ENCODE assay signal across 1 cellular context in the genomic region with DNA sequence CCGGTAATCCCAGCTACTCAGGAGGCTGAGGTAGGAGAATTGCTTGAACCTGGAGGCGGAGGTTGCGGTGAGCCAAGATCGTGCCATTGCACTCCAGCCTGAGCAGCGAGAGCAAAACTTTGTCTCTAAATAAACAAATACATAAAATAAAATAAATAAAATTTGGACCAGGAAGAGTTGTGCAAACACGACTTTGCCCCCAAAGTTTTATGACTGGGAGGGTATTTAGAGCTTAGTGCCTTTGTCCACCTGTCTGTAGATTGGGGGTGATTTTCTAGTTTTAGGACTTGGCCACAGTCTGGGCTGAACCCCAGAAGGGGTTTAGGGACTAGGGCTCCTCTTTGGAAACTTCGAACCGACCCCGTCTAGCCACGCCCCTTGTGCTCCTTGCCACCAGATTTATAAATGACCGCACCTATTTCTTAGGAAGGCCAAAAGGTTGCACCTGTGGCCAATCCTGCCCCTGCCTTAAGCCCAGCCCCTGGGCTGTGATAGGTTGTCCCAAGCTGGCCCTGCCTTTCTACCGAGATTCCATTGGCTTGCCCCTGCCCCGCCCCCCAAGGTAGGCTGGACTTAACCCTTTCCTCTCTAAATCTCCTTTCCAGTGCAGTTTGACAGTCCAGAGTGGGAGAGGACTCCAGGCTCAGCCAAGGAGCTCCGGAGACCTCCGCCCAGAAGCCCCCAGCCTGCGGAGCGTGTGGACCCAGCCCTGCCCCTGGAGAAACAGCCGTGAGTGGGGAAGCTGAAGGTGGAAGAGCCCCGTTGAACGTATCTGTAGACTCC.
TF ChIP-seq lines count a peak whose summit lies in the region.

No MANE protein-coding gene starts in this region.

TF ChIP-seq in GM12878, 131 proteins besides CTCF, POLR2A, EP300 and RAD21:
- TF ChIP-seq MXI1 (IDR thresholded peaks at IDR 0.05; ENCODE audit: low read depth, low read length) = no peak
- no peak for TF ChIP-seq SIX5 (IDR thresholded peaks at IDR 0.05; ENCODE audit: low read depth, low read length, severe bottlenecking)
- no peak for TF ChIP-seq LARP7 (IDR thresholded peaks at IDR 0.05)
- no peak for TF ChIP-seq GABPA (IDR thresholded peaks at IDR 0.05; ENCODE audit: low read depth)
- TF ChIP-seq CHD4 (IDR thresholded peaks at IDR 0.05) = no peak
- TF ChIP-seq TCF7 (IDR thresholded peaks at IDR 0.05; ENCODE audit: borderline replicate concordance) = no peak
- TF ChIP-seq SPI1 (IDR thresholded peaks at IDR 0.05; ENCODE audit: borderline replicate concordance, insufficient read depth, low read depth, low read length) = no peak
- no peak for TF ChIP-seq BMI1 (IDR thresholded peaks at IDR 0.05; ENCODE audit: borderline replicate concordance)
- TF ChIP-seq TAF1 (IDR thresholded peaks at IDR 0.05; ENCODE audit: borderline replicate concordance, low read depth, low read length) = no peak
- no peak for TF ChIP-seq ELK1 (IDR thresholded peaks at IDR 0.05; ENCODE audit: low read depth, low read length)
- no peak for TF ChIP-seq CBFB (IDR thresholded peaks at IDR 0.05; ENCODE audit: low read depth)
- TF ChIP-seq, protein P1, sequence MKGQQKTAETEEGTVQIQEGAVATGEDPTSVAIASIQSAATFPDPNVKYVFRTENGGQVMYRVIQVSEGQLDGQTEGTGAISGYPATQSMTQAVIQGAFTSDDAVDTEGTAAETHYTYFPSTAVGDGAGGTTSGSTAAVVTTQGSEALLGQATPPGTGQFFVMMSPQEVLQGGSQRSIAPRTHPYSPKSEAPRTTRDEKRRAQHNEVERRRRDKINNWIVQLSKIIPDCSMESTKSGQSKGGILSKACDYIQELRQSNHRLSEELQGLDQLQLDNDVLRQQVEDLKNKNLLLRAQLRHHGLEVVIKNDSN (IDR thresholded peaks at IDR 0.05; ENCODE audit: borderline replicate concordance, extremely low read length, insufficient read depth, low read depth, low read length) = no peak
- no peak for TF ChIP-seq YBX1 (IDR thresholded peaks at IDR 0.05)
- TF ChIP-seq NR2F1 (conservative IDR thresholded peaks at IDR 0.05) = no peak
- TF ChIP-seq CHD1 (IDR thresholded peaks at IDR 0.05; ENCODE audit: low read depth, low read length) = no peak
- TF ChIP-seq FOXM1 (IDR thresholded peaks at IDR 0.05; ENCODE audit: low read depth, low read length) = no peak
- TF ChIP-seq SRF (IDR thresholded peaks at IDR 0.05; ENCODE audit: low read depth in 2 of 2, low read length in 2 of 2) = no peak
- no peak for TF ChIP-seq EED (IDR thresholded peaks at IDR 0.05; ENCODE audit: low read depth)
- TF ChIP-seq, protein P2, sequence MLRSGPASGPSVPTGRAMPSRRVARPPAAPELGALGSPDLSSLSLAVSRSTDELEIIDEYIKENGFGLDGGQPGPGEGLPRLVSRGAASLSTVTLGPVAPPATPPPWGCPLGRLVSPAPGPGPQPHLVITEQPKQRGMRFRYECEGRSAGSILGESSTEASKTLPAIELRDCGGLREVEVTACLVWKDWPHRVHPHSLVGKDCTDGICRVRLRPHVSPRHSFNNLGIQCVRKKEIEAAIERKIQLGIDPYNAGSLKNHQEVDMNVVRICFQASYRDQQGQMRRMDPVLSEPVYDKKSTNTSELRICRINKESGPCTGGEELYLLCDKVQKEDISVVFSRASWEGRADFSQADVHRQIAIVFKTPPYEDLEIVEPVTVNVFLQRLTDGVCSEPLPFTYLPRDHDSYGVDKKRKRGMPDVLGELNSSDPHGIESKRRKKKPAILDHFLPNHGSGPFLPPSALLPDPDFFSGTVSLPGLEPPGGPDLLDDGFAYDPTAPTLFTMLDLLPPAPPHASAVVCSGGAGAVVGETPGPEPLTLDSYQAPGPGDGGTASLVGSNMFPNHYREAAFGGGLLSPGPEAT (IDR thresholded peaks at IDR 0.05; ENCODE audit: low read depth) = no peak
- TF ChIP-seq ATF7 (IDR thresholded peaks at IDR 0.05; ENCODE audit: low read depth) = no peak
